ENCODE assay signal across 11 cellular contexts in the genomic region with DNA sequence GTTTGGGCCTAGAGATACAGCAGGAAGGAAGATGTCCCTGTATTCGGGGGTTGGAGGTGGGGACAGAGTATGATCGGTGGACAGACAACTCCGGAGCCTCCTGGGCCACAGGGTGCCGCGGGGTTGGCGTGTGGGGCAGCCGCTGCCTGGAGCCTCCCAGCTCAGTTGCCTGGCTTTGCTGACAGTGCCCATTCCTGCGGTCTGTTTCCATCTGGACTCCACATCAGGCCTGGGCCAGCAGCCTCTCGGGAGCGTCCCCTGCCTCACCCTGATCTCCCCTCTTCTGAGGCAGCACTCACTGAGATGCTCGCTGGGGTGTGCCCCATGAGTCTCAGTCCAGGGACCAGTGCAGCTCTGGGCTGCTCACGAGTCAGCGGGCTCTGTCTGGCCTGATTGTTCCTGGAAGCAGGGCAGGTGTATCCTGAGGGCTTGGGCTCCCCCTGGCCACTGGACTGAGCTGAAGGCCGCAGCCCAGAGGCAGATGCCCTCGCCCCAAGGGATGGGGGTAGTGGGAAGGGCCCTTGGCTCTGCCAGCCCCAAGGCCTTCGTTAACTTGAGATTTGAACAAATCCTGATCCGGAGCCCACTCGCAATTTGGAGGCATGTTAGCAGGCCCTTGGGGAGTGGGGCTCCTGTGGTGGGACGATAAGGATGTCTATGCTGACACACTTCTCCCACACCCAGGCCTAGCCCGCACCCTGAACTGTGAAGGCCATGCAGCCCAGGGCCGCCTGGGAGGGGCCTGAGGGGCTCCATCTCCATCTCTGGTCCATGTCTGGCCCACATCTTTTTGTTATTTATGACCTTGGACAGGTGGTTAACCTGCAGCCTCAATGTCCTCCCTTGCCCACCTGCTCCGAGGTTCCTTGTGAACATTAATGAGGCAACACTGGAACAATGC. TPM values are rescaled to one million over a fixed set of nuclear protein-coding genes. Genes with fewer than 3 reads are reported as not detected.
DNase-seq lines count a peak whose midpoint lies in the region; ATAC-seq and TF ChIP-seq lines count a peak whose summit lies in the region.
"Had no signal": no experiment of that assay in that cellular context is flagged by ENCODE, and none has a peak within 500 bp of the region (broad histone marks: within the 10 kb centered on the region; RNA-seq: fewer than 3 reads in every experiment).

No MANE protein-coding gene starts in this region.

- TF ChIP-seq EP300 in gastroesophageal sphincter (IDR thresholded peaks at IDR 0.05) = no peak

- H3K4me1 Mint-ChIP-seq in WTC11 (peaks cover 25% of the 10 kb centered on the region), T-cell (peaks cover 38 to 45% (median 39%) of the 10 kb centered on the region in 3 donors)
- peaks cover 29 to 46% (median 30%) of the 10 kb centered on the region in 3 donors for H3K4me1 Mint-ChIP-seq in CD8-positive, alpha-beta memory T cell

- peak overlapping the region in 3 of 4 donors; percentile 67 to 76 (median 71) for H3K27ac ChIP-seq in gastroesophageal sphincter
- H3K27ac ChIP-seq in CD8-positive, alpha-beta memory T cell (ENCODE audit: low read depth, low read length) = no peak overlapping the region

- H3K36me3 ChIP-seq in gastroesophageal sphincter (no peaks in the 10 kb centered on the region), mucosa of stomach (ENCODE audit: control insufficient read depth, insufficient read depth, low read length) (no peaks in the 10 kb centered on the region)
- no peaks in the 10 kb centered on the region for H3K36me3 ChIP-seq in CD8-positive, alpha-beta memory T cell (ENCODE audit: insufficient read depth, low read length)

- peak overlapping the region; percentile 70 for H3K27ac Mint-ChIP-seq in WTC11
- H3K27ac Mint-ChIP-seq in CD8-positive, alpha-beta memory T cell = peak overlapping the region in 2 of 8 donors; percentile 11 to 54
- H3K27ac Mint-ChIP-seq in T-cell = peak overlapping the region in 1 of 2 donors; percentile 34

- H3K27me3 Mint-ChIP-seq in WTC11 (ENCODE audit: low read depth) (peaks cover 18% of the 10 kb centered on the region), T-cell (no peaks in the 10 kb centered on the region)
- H3K27me3 Mint-ChIP-seq in CD8-positive, alpha-beta memory T cell = no peaks in the 10 kb centered on the region

- POLR2A ChIA-PET in WTC11 (lab: Charles Lee) = interaction anchor here (0.9 kb wide), 1 partner anchor 22 kb away, joined by 3 read pairs; no protein-coding TSS in a partner anchor
- POLR2A ChIA-PET in CD8-positive, alpha-beta memory T cell (lab: Charles Lee) = no interaction called here
- POLR2A ChIA-PET in T-cell (lab: Charles Lee) = interaction anchor here in 1 of 2 donors (0.6 kb wide), 1 partner anchor 84 kb away, joined by 4 read pairs; no protein-coding TSS in a partner anchor

- H3K4me1 ChIP-seq in gastroesophageal sphincter (peaks cover 0 to 37% (median 13%) of the 10 kb centered on the region in 3 donors), mucosa of stomach (ENCODE audit: control insufficient read depth, insufficient read depth, low read length) (peaks cover 81% of the 10 kb centered on the region)
- peaks cover 4% of the 10 kb centered on the region for H3K4me1 ChIP-seq in CD8-positive, alpha-beta memory T cell (ENCODE audit: insufficient read depth, low read length)

- TF ChIP-seq CTCF in WTC11 (IDR thresholded peaks at IDR 0.05) (no peak), gastroesophageal sphincter (IDR thresholded peaks at IDR 0.05) (no peak)

- no peaks in the 10 kb centered on the region for H3K27me3 ChIP-seq in gastroesophageal sphincter
- no peaks in the 10 kb centered on the region for H3K27me3 ChIP-seq in mucosa of stomach (ENCODE audit: control insufficient read depth, insufficient read depth, low read length)
- H3K27me3 ChIP-seq in CD8-positive, alpha-beta memory T cell (ENCODE audit: insufficient read depth, low read length, poor library complexity, severe bottlenecking) = no peaks in the 10 kb centered on the region

- DNase-seq in AG08395 (ENCODE audit: low spot score) = peak; percentile 66
- DNase-seq in WTC11 (ENCODE audit: low spot score) = no peak
- DNase-seq in CD8-positive, alpha-beta memory T cell = no peak
- DNase-seq in stimulated activated CD4-positive, alpha-beta T cell treated with anti-CD3 and anti-CD28 coated beads, Interleukin-2, amount 100 ng/mL, for 48 hours = no peak
- DNase-seq in T-cell = no peak
- no peak for DNase-seq in activated T-cell treated with anti-CD3 and anti-CD28 coated beads for 4 hours
- DNase-seq: activated CD8-positive, alpha-beta memory T cell treated with anti-CD3 and anti-CD28 coated beads, Interleukin-2, amount 50 U/mL, for 48 hours; DND-41; RPMI8226 had no signal

- peaks cover 3% of the 10 kb centered on the region; the same call in 1 of the 2 replicates for H3K36me3 Mint-ChIP-seq in WTC11
- H3K36me3 Mint-ChIP-seq in CD8-positive, alpha-beta memory T cell = peaks cover 0 to 20% (median 0%) of the 10 kb centered on the region in 3 donors
- H3K36me3 Mint-ChIP-seq in T-cell = no peaks in the 10 kb centered on the region

- H3K4me3 ChIP-seq in gastroesophageal sphincter (no peak overlapping the region), mucosa of stomach (ENCODE audit: low read length) (no peak overlapping the region)
- H3K4me3 ChIP-seq in CD8-positive, alpha-beta memory T cell (ENCODE audit: low read length) = no peak overlapping the region

- H3K4me3 Mint-ChIP-seq in WTC11 (no peak overlapping the region), T-cell (no peak overlapping the region)
- no peak overlapping the region for H3K4me3 Mint-ChIP-seq in CD8-positive, alpha-beta memory T cell

- no peak for TF ChIP-seq POLR2A in gastroesophageal sphincter (IDR thresholded peaks at IDR 0.05)

- H3K9me3 ChIP-seq in gastroesophageal sphincter (no peaks in the 10 kb centered on the region), mucosa of stomach (ENCODE audit: control insufficient read depth, low read length) (no peaks in the 10 kb centered on the region)
- H3K9me3 ChIP-seq in CD8-positive, alpha-beta memory T cell (ENCODE audit: low read length) = no peaks in the 10 kb centered on the region

- peak overlapping the region; percentile 36 for H3K9ac ChIP-seq in mucosa of stomach (ENCODE audit: low read length)

- CTCF ChIA-PET in WTC11 (lab: Charles Lee) (interaction anchor here (1.0 to 4.2 kb wide), 5 partner anchors 18 to 48 kb away, joined by 3 to 19 read pairs (median 8); no protein-coding TSS in a partner anchor), T-cell (lab: Charles Lee) (interaction anchor here in 1 of 2 donors (1.5 kb wide), 1 partner anchor 49 kb away, joined by 4 read pairs; no protein-coding TSS in a partner anchor)
- CTCF ChIA-PET in CD8-positive, alpha-beta memory T cell (lab: Charles Lee) = interaction anchor here (1.3 to 1.4 kb wide), 2 partner anchors 15 to 18 kb away, joined by 3 read pairs; no protein-coding TSS in a partner anchor

- WGBS in gastroesophageal sphincter (ENCODE audit: low coverage in 1 of 2), 2 donors = 82 to 100% methylated on average over 4 to 6 of the region's 22 CpGs

- ATAC-seq in WTC11 = no peak
- ATAC-seq in gastroesophageal sphincter = no peak
- ATAC-seq in T-cell (replicated peaks in 1 of 4) = no peak

- no peaks in the 10 kb centered on the region; the same call in 1 of the 2 replicates for H3K9me3 Mint-ChIP-seq in WTC11
- no peaks in the 10 kb centered on the region for H3K9me3 Mint-ChIP-seq in CD8-positive, alpha-beta memory T cell
- no peaks in the 10 kb centered on the region for H3K9me3 Mint-ChIP-seq in T-cell

TF ChIP-seq in WTC11, 78 proteins besides CTCF, POLR2A, EP300 and RAD21:
- TF ChIP-seq CREM (CRISPR knock-in tag; IDR thresholded peaks at IDR 0.05) (no peak), ZNF416 (CRISPR knock-in tag; IDR thresholded peaks at IDR 0.05) (no peak), NR1H2 (CRISPR knock-in tag; IDR thresholded peaks at IDR 0.05) (no peak), JUN (CRISPR knock-in tag; IDR thresholded peaks at IDR 0.05) (no peak), ZBTB21 (CRISPR knock-in tag; IDR thresholded peaks at IDR 0.05; ENCODE audit: borderline replicate concordance) (no peak), TEAD4 (CRISPR knock-in tag; IDR thresholded peaks at IDR 0.05) (no peak), FOXJ3 (CRISPR knock-in tag; IDR thresholded peaks at IDR 0.05; ENCODE audit: borderline replicate concordance) (no peak), KAT7 (CRISPR knock-in tag; IDR thresholded peaks at IDR 0.05; ENCODE audit: borderline replicate concordance) (no peak), FOXK1 (CRISPR knock-in tag; IDR thresholded peaks at IDR 0.05) (no peak), ERG (CRISPR knock-in tag; IDR thresholded peaks at IDR 0.05) (no peak), CREB1 (CRISPR knock-in tag; IDR thresholded peaks at IDR 0.05) (no peak), SOX15 (CRISPR knock-in tag; IDR thresholded peaks at IDR 0.05) (no peak), NR3C1 (CRISPR knock-in tag; conservative IDR thresholded peaks at IDR 0.05; ENCODE audit: low read depth) (no peak)

RNA-seq across cellular contexts. Expression of gene HIP1R, which starts 7.5 kb away (rescaled TPM):
- total RNA-seq in WTC11 (2021) = 22.8 to 45.2 TPM (median 26.8 TPM) in 3 replicates
- 10 to 100 TPM; 10.2 to 32.5 (median 23.9) TPM for total RNA-seq in gastroesophageal sphincter
- total RNA-seq in CD8-positive, alpha-beta memory T cell = 10 to 100 TPM; 23.8 to 27.2 TPM
- 12.5 TPM for polyA plus RNA-seq in CD8-positive, alpha-beta memory T cell
- 100 to 1,000 TPM; 108 to 123 (median 116) TPM for total RNA-seq in T-cell

RNA-seq across cellular contexts. Expression of gene VPS37B, which starts 53.2 kb away (rescaled TPM):
- total RNA-seq in WTC11 (2021) = 10.4 to 18.1 TPM (median 11.4 TPM) in 3 replicates
- total RNA-seq in gastroesophageal sphincter = 10 to 100 TPM; 23.4 to 47.4 (median 29.3) TPM
- total RNA-seq in CD8-positive, alpha-beta memory T cell = 10 to 100 TPM; 19.3 to 19.9 TPM
- polyA plus RNA-seq in CD8-positive, alpha-beta memory T cell = 30.6 TPM
- 10 to 100 TPM; 25.9 to 85.8 (median 34.6) TPM for total RNA-seq in T-cell
